Comparison of ENCODE assay signal across 11 cellular contexts in the genomic region with DNA sequence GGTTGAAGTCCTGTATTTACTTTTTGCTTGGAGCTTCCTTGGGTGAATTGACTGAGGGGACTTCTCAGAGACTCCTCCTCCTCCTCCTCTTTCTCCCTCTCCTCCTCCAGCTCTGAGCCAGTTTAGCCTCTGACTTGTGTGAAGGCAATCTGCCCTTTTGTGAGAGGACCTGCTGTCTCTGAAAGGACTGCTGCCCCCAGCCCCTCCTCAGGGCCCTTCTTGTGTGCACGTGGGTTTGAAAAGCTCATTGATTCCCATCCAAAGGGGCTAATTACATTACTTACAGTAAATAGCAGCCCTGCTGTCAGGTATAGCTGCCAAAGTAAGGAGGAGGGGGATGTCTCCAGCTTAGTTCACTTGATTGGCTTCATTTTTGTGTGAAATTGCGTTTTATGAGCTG. TPM values are rescaled to one million over a fixed set of nuclear protein-coding genes. Genes with fewer than 3 reads are reported as not detected.
DNase-seq lines count a peak whose midpoint lies in the region; ATAC-seq, FAIRE-seq and TF ChIP-seq lines count a peak whose summit lies in the region.
"Had no signal": no experiment of that assay in that cellular context is flagged by ENCODE, and none has a peak within 500 bp of the region (broad histone marks: within the 10 kb centered on the region; RNA-seq: fewer than 3 reads in every experiment).

No MANE protein-coding gene starts in this region.

- no peak for FAIRE-seq in RCC 7860 (lab: Jason Lieb, UNC)

- H3K4me3 Mint-ChIP-seq in H9 = peak overlapping the region in 1 of 2 experiments; percentile 71; a peak in 3 of 5 replicates
- H3K4me3 Mint-ChIP-seq in natural killer cell = peak overlapping the region; percentile 63

- H4K8ac ChIP-seq in H9 (replicated peaks; ENCODE audit: insufficient read length, low read depth, low read length) = no peak overlapping the region

- H3K4me1 Mint-ChIP-seq in H9 (peaks cover 72 to 90% of the 10 kb centered on the region in 2 experiments), natural killer cell (peaks cover 69 to 80% of the 10 kb centered on the region in 2 donors)

- H3K9ac ChIP-seq in H9 (ENCODE audit: extremely low read depth, insufficient read length, low read length) = no peak overlapping the region

- H3K9me3 Mint-ChIP-seq in H9 = no peaks in the 10 kb centered on the region; a peak in 3 of 5 replicates
- H3K9me3 Mint-ChIP-seq in natural killer cell = no peaks in the 10 kb centered on the region

- peaks cover 100% of the 10 kb centered on the region for H3K27me3 Mint-ChIP-seq in H9 (ENCODE audit: low read depth)
- H3K27me3 Mint-ChIP-seq in natural killer cell (ENCODE audit: low read depth in 2 of 2) = peaks cover 87 to 92% of the 10 kb centered on the region in 2 donors

- no peak overlapping the region for H2BK120ac ChIP-seq in H9 (ENCODE audit: low read depth, low read length, poor library complexity, severe bottlenecking)

- H4K5ac ChIP-seq in H9 (ENCODE audit: insufficient read length, low read depth, low read length) = no peak overlapping the region

- H2BK20ac ChIP-seq in H9 (ENCODE audit: low read depth, low read length, poor library complexity, severe bottlenecking) = no peak overlapping the region

- H3K23ac ChIP-seq in H9 (ENCODE audit: insufficient read length, low read depth, low read length) = no peak overlapping the region

- CTCF ChIA-PET in PC-9 (lab: Charles Lee) = interaction anchor here (0.6 to 1.3 kb wide), 3 partner anchors 15 to 515 kb away, joined by 3 to 4 read pairs (median 3); no protein-coding TSS in a partner anchor

- H3K79me1 ChIP-seq in H9 (ENCODE audit: insufficient read depth, low read depth, low read length, poor library complexity, severe bottlenecking) = no peaks in the 10 kb centered on the region

- no peak overlapping the region for H2BK12ac ChIP-seq in H9 (ENCODE audit: insufficient read length, low read depth, low read length)

- no peak overlapping the region for H3K14ac ChIP-seq in H9 (ENCODE audit: insufficient read depth, low read length)

- peak; percentile 45 for DNase-seq in NCI-H2227 (lab: John Stamatoyannopoulos, UW; ENCODE audit: unreplicated experiment)
- no peak for DNase-seq in NCI-H2227 treated with DMSO at 0.1 percent for 48 hours (lab: John Stamatoyannopoulos, UW)
- DNase-seq in H9 = no peak
- DNase-seq in PC-9 = no peak
- no peak for DNase-seq in natural killer cell
- no peak for DNase-seq in RCC 7860 (ENCODE audit: low spot score)
- no peak for DNase-seq in upper lobe of left lung
- DNase-seq: gastrocnemius medialis had no signal

- H3K79me2 ChIP-seq in H9 (ENCODE audit: insufficient read depth, low read length) (no peaks in the 10 kb centered on the region), PC-9 (ENCODE audit: low read depth) (no peaks in the 10 kb centered on the region)

- no peak for TF ChIP-seq EP300 in upper lobe of left lung (IDR thresholded peaks at IDR 0.05)

- ATAC-seq in natural killer cell (no peak), upper lobe of left lung (ENCODE audit: low FRiP score in 2 of 2) (no peak), HG03196 (IDR thresholded peaks at IDR 0.05; ENCODE audit: unreplicated experiment) (no peak)

- H4K20me1 ChIP-seq in H9 (ENCODE audit: control insufficient read depth, insufficient read depth, insufficient read length) (no peaks in the 10 kb centered on the region), PC-9 (ENCODE audit: insufficient read depth) (no peaks in the 10 kb centered on the region)

- H3K9me3 ChIP-seq in H9 (ENCODE audit: control insufficient read depth, low read depth, low read length) = no peaks in the 10 kb centered on the region
- no peaks in the 10 kb centered on the region for H3K9me3 ChIP-seq in PC-9 (ENCODE audit: insufficient read depth, low read depth)
- no peaks in the 10 kb centered on the region for H3K9me3 ChIP-seq in upper lobe of left lung
- H3K9me3 ChIP-seq: gastrocnemius medialis, ovary had no signal

- TF ChIP-seq POLR2A in upper lobe of left lung (IDR thresholded peaks at IDR 0.05) = no peak

- H3K27me3 ChIP-seq in H9 (ENCODE audit: insufficient read depth, low read length) (peaks cover 98% of the 10 kb centered on the region), PC-9 (ENCODE audit: insufficient read depth, low read depth) (peaks cover 13% of the 10 kb centered on the region; the same call in 1 of the 2 replicates), upper lobe of left lung (peaks cover 0 to 97% (median 76%) of the 10 kb centered on the region in 4 donors)
- H3K27me3 ChIP-seq: ovary had no signal

- H3K9me2 ChIP-seq in PC-9 (ENCODE audit: insufficient read depth) = no peaks in the 10 kb centered on the region

- POLR2A ChIA-PET in PC-9 (lab: Charles Lee; ENCODE audit: unreplicated experiment) = interaction anchor here (0.6 kb wide), 1 partner anchor 65 kb away, joined by 8 read pairs; no protein-coding TSS in a partner anchor

- peak overlapping the region; percentile 78 for H3K4me3 ChIP-seq in PC-9
- H3K4me3 ChIP-seq in upper lobe of left lung = no peak overlapping the region

- H3K4me1 ChIP-seq in H9 (ENCODE audit: insufficient read depth, low read length) (peaks cover 12% of the 10 kb centered on the region; the same call in 1 of the 2 replicates), PC-9 (replicated peaks; ENCODE audit: insufficient read depth) (peaks cover 14% of the 10 kb centered on the region), upper lobe of left lung (peaks cover 70 to 96% (median 75%) of the 10 kb centered on the region in 4 donors)

- H3K36me3 Mint-ChIP-seq in H9 (ENCODE audit: insufficient read depth in 1 of 3, low read depth in 3 of 3) (no peaks in the 10 kb centered on the region; a peak in 1 of 7 replicates), natural killer cell (no peaks in the 10 kb centered on the region)

- H3K27ac Mint-ChIP-seq in H9 = no peak overlapping the region
- H3K27ac Mint-ChIP-seq in natural killer cell = no peak overlapping the region

- H2BK15ac ChIP-seq in H9 (ENCODE audit: low read depth, low read length) = no peak overlapping the region

- peak overlapping the region; percentile 75 for H3K4me2 ChIP-seq in H9 (ENCODE audit: insufficient read depth, insufficient read length, low read length)
- peak overlapping the region; percentile 99 for H3K4me2 ChIP-seq in PC-9

- H2AFZ ChIP-seq in H9 (ENCODE audit: low read length) = no peak overlapping the region
- H2AFZ ChIP-seq in PC-9 = peak overlapping the region; percentile 94

- no peak overlapping the region for H3K18ac ChIP-seq in H9 (ENCODE audit: insufficient read length, low read depth, low read length)

- no peak overlapping the region for H2BK5ac ChIP-seq in H9 (ENCODE audit: insufficient read length, low read length)

- no peak overlapping the region for H2AK5ac ChIP-seq in H9 (ENCODE audit: insufficient read length, low read length)

- no peak overlapping the region for H3T11ph ChIP-seq in H9 (ENCODE audit: low read length)

- H4K91ac ChIP-seq in H9 (ENCODE audit: insufficient read length, low read depth, low read length) = no peak overlapping the region

- no peaks in the 10 kb centered on the region for H3F3A ChIP-seq in PC-9 (ENCODE audit: insufficient read depth, low read depth)

- no peak overlapping the region for H3K56ac ChIP-seq in H9 (ENCODE audit: insufficient read length, low read depth, low read length)

- intact Hi-C loops in PC-9 (cut with micrococcal nuclease; ENCODE audit: unreplicated experiment) = loop anchor here (5.0 to 10.0 kb wide), 2 partner anchors 223 to 360 kb away; no protein-coding TSS in a partner anchor
- intact Hi-C loops in natural killer cell (cut with micrococcal nuclease) = loop anchor here (10.0 kb wide), 1 partner anchor 240 kb away; a partner anchor contains a TSS

- BruUV-seq in PC-9 (replicated peaks; lab: Mats Ljungman, UMichigan) = no TSS peak

- no peak overlapping the region for H3K4ac ChIP-seq in H9 (ENCODE audit: low read depth, low read length)

- H3K27ac ChIP-seq in H9 (ENCODE audit: insufficient read length, low read depth, low read length) (no peak overlapping the region), PC-9 (no peak overlapping the region), upper lobe of left lung (no peak overlapping the region)
- H3K27ac ChIP-seq: gastrocnemius medialis had no signal

- no peaks in the 10 kb centered on the region for H3K36me3 ChIP-seq in PC-9 (ENCODE audit: low read depth)
- H3K36me3 ChIP-seq in upper lobe of left lung = no peaks in the 10 kb centered on the region
- H3K36me3 ChIP-seq: gastrocnemius medialis, ovary had no signal

- H3K23me2 ChIP-seq in H9 (ENCODE audit: insufficient read length, low read depth, low read length, poor library complexity, severe bottlenecking) = peaks cover 44% of the 10 kb centered on the region

- WGBS in H9 (ENCODE audit: extremely low coverage, insufficient read length, low lambda C conversion rate) = no CpG with 5 or more reads among the region's 2 CpGs
- WGBS in upper lobe of left lung, 2 donors = 14 to 15% methylated on average over 2 of the region's 2 CpGs

- TF ChIP-seq CTCF in H9 (conservative IDR thresholded peaks at IDR 0.05) = no peak
- no peak for TF ChIP-seq CTCF in PC-9 (conservative IDR thresholded peaks at IDR 0.05)
- TF ChIP-seq CTCF in natural killer cell (IDR thresholded peaks at IDR 0.05) = no peak
- no peak for TF ChIP-seq CTCF in upper lobe of left lung (IDR thresholded peaks at IDR 0.05)

RNA-seq across cellular contexts. Expression of a gene that starts 2.0 kb away (rescaled TPM):
- not detected in 2 replicates for total RNA-seq in H9 (2021)
- 0.08 and 0.44 TPM in 2 replicates for total RNA-seq in PC-9 (2021)
- total RNA-seq in natural killer cell = not detected
- total RNA-seq in upper lobe of left lung = 1 to 10 TPM in 3 of 6 donors, under 1 TPM in 3; under 0.01 to 6.7 (median 1.5) TPM
- total RNA-seq: dermis microvascular lymphatic vessel endothelial cell had no signal

RNA-seq across cellular contexts. Expression of a gene that starts 12.8 kb away (rescaled TPM):
- 0.99 and 1.4 TPM in 2 replicates for total RNA-seq in H9 (2021)
- total RNA-seq in PC-9 (2021) = 6.0 and 9.5 TPM in 2 replicates
- total RNA-seq in natural killer cell = not detected
- total RNA-seq in upper lobe of left lung = 1 to 10 TPM in 4 of 6 donors, not detected in 2; 2.5 to 9.9 (median 7.2) TPM
